In the genomic region with DNA sequence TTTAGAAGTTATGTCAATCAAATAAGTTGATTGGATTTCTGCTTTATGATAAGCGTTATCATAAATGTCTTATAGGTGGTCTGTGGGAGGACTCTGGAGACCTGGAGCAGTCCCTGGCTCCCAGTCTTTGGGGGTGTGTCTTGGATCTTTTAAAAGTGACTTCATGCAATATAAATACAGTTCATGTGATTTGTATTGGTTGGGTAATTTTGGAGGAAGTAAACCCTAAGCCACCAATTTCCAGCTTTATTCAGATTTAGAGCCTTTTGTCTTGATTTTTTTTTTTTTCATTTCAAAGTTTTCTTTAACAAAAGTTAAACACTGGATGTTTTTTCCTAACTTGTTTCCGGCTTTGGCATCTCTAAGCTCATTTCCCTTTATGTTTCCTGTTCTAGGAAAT, we compare ENCODE assay signal across 9 cellular contexts.
DNase-seq lines count a peak whose midpoint lies in the region; ATAC-seq and TF ChIP-seq lines count a peak whose summit lies in the region.
"Had no signal": no experiment of that assay in that cellular context is flagged by ENCODE, and none has a peak within 500 bp of the region (broad histone marks: within the 10 kb centered on the region; RNA-seq: fewer than 3 reads in every experiment).

No MANE protein-coding gene starts in this region.

- peaks cover under 1% of the 10 kb centered on the region for H3K36me3 Mint-ChIP-seq in stimulated activated naive CD8-positive, alpha-beta T cell treated with anti-CD3 and anti-CD28 coated beads, Interleukin-15, Interleukin-2, amounts not matched to agents 100 ng/mL and 50 ng/mL, for 24 hours (ENCODE audit: low read depth)
- no peaks in the 10 kb centered on the region for H3K36me3 Mint-ChIP-seq in chondrocyte (ENCODE audit: low read depth)
- no peaks in the 10 kb centered on the region for H3K36me3 Mint-ChIP-seq in naive B cell

- H3K4me1 ChIP-seq in vagina = peaks cover 81% of the 10 kb centered on the region

- H3K4me3 Mint-ChIP-seq in stimulated activated naive CD8-positive, alpha-beta T cell treated with anti-CD3 and anti-CD28 coated beads, Interleukin-15, Interleukin-2, amounts not matched to agents 100 ng/mL and 50 ng/mL, for 24 hours = no peak overlapping the region
- peak overlapping the region in 1 of 2 donors; percentile 27 for H3K4me3 Mint-ChIP-seq in stimulated activated naive CD8-positive, alpha-beta T cell treated with anti-CD3 and anti-CD28 coated beads, Interleukin-15, amount 100 ng/mL, for 72 hours
- H3K4me3 Mint-ChIP-seq in chondrocyte (ENCODE audit: unreplicated experiment) (no peak overlapping the region), naive B cell (peak overlapping the region; percentile 21 to 86 (median 51))

- TF ChIP-seq CTCF in chondrocyte (IDR thresholded peaks at IDR 0.05) (no peak), vagina (IDR thresholded peaks at IDR 0.05) (no peak)

- peak overlapping the region; percentile 69 for H3K27ac ChIP-seq in vagina

- H3K9me3 Mint-ChIP-seq in stimulated activated naive CD8-positive, alpha-beta T cell treated with anti-CD3 and anti-CD28 coated beads, Interleukin-15, Interleukin-2, amounts not matched to agents 100 ng/mL and 50 ng/mL, for 24 hours = no peaks in the 10 kb centered on the region
- no peaks in the 10 kb centered on the region for H3K9me3 Mint-ChIP-seq in stimulated activated naive CD8-positive, alpha-beta T cell treated with anti-CD3 and anti-CD28 coated beads, Interleukin-15, amount 100 ng/mL, for 72 hours
- H3K9me3 Mint-ChIP-seq in chondrocyte (ENCODE audit: low read depth) (no peaks in the 10 kb centered on the region), naive B cell (no peaks in the 10 kb centered on the region)

- intact Hi-C loops in vagina (cut with DNase I) = no loop called here

- no peak for TF ChIP-seq POLR2A in vagina (IDR thresholded peaks at IDR 0.05)

- H3K9me3 ChIP-seq in vagina = no peaks in the 10 kb centered on the region

- peak overlapping the region; percentile 58 for H3K27ac Mint-ChIP-seq in stimulated activated naive CD8-positive, alpha-beta T cell treated with anti-CD3 and anti-CD28 coated beads, Interleukin-15, Interleukin-2, amounts not matched to agents 100 ng/mL and 50 ng/mL, for 24 hours
- H3K27ac Mint-ChIP-seq in stimulated activated naive CD8-positive, alpha-beta T cell treated with anti-CD3 and anti-CD28 coated beads, Interleukin-15, amount 100 ng/mL, for 72 hours = no peak overlapping the region
- peak overlapping the region; percentile 69 for H3K27ac Mint-ChIP-seq in chondrocyte (ENCODE audit: unreplicated experiment)
- peak overlapping the region; percentile 65 to 97 (median 88) for H3K27ac Mint-ChIP-seq in naive B cell

- no peak for DNase-seq in stimulated activated naive CD8-positive, alpha-beta T cell treated with anti-CD3 and anti-CD28 coated beads, Interleukin-15, amount 100 ng/mL, for 72 hours
- no peak for DNase-seq in chondrocyte (ENCODE audit: low spot score)
- peak; percentile 17 for DNase-seq in naive B cell
- no peak for DNase-seq in vagina (ENCODE audit: extremely low spot score in 2 of 2)
- no peak for DNase-seq in NCI-H128 (lab: John Stamatoyannopoulos, UW; ENCODE audit: unreplicated experiment)
- no peak for DNase-seq in SW 1271 (lab: John Stamatoyannopoulos, UW)
- DNase-seq: NCI-H1092 had no signal

- H3K4me3 ChIP-seq in vagina = no peak overlapping the region

- H3K27me3 Mint-ChIP-seq in stimulated activated naive CD8-positive, alpha-beta T cell treated with anti-CD3 and anti-CD28 coated beads, Interleukin-15, Interleukin-2, amounts not matched to agents 100 ng/mL and 50 ng/mL, for 24 hours = no peaks in the 10 kb centered on the region
- H3K27me3 Mint-ChIP-seq in stimulated activated naive CD8-positive, alpha-beta T cell treated with anti-CD3 and anti-CD28 coated beads, Interleukin-15, amount 100 ng/mL, for 72 hours = no peaks in the 10 kb centered on the region
- H3K27me3 Mint-ChIP-seq in chondrocyte (ENCODE audit: low read depth) (no peaks in the 10 kb centered on the region), naive B cell (no peaks in the 10 kb centered on the region)

- H3K27me3 ChIP-seq in vagina = no peaks in the 10 kb centered on the region

- H3K4me1 Mint-ChIP-seq in stimulated activated naive CD8-positive, alpha-beta T cell treated with anti-CD3 and anti-CD28 coated beads, Interleukin-15, Interleukin-2, amounts not matched to agents 100 ng/mL and 50 ng/mL, for 24 hours (ENCODE audit: low read depth) = peaks cover 89% of the 10 kb centered on the region
- peaks cover 91% of the 10 kb centered on the region for H3K4me1 Mint-ChIP-seq in stimulated activated naive CD8-positive, alpha-beta T cell treated with anti-CD3 and anti-CD28 coated beads, Interleukin-15, amount 100 ng/mL, for 72 hours
- H3K4me1 Mint-ChIP-seq in chondrocyte (ENCODE audit: low read depth) (peaks cover 83% of the 10 kb centered on the region), naive B cell (peaks cover 78 to 100% (median 94%) of the 10 kb centered on the region in 3 donors)

- no peaks in the 10 kb centered on the region for H3K36me3 ChIP-seq in vagina

- no peak for ATAC-seq in stimulated activated naive CD8-positive, alpha-beta T cell treated with anti-CD3 and anti-CD28 coated beads, Interleukin-15, amount 100 ng/mL, for 72 hours
- ATAC-seq in naive B cell (ENCODE audit: low read depth in 2 of 2) (peak; percentile 60 to 65), HG02623 (IDR thresholded peaks at IDR 0.05; ENCODE audit: unreplicated experiment) (no peak)

Comparison
In these comparisons a context has a peak if more than half of its experiments do, and no peak if none do; other contexts are left out.
1. H3K27ac Mint-ChIP-seq: peak in stimulated activated naive CD8-positive, alpha-beta T cell treated with anti-CD3 and anti-CD28 coated beads, Interleukin-15, Interleukin-2, amounts not matched to agents 100 ng/mL and 50 ng/mL, for 24 hours (single experiment), chondrocyte (single experiment) and naive B cell (6 of 6); none in stimulated activated naive CD8-positive, alpha-beta T cell treated with anti-CD3 and anti-CD28 coated beads, Interleukin-15, amount 100 ng/mL, for 72 hours (0 of 2).
2. H3K4me3 Mint-ChIP-seq: peak in naive B cell (8 of 8); none in stimulated activated naive CD8-positive, alpha-beta T cell treated with anti-CD3 and anti-CD28 coated beads, Interleukin-15, Interleukin-2, amounts not matched to agents 100 ng/mL and 50 ng/mL, for 24 hours (single experiment) and chondrocyte (single experiment).
3. ATAC-seq: peak in naive B cell (2 of 2); none in stimulated activated naive CD8-positive, alpha-beta T cell treated with anti-CD3 and anti-CD28 coated beads, Interleukin-15, amount 100 ng/mL, for 72 hours (single experiment) and HG02623 (single experiment).